ENCODE assay signal across 14 cellular contexts in genomic region chr7:2510130-2510776, GRCh38. TPM values are rescaled to one million over a fixed set of nuclear protein-coding genes. Genes with fewer than 3 reads are reported as not detected.
DNase-seq lines count a peak whose midpoint lies in the region; ATAC-seq and TF ChIP-seq lines count a peak whose summit lies in the region.
"Had no signal": no experiment of that assay in that cellular context is flagged by ENCODE, and none has a peak within 500 bp of the region (broad histone marks: within the 10 kb centered on the region; RNA-seq: fewer than 3 reads in every experiment).

No MANE protein-coding gene starts in this region.

- no peak overlapping the region for H3K4ac ChIP-seq in mesenchymal stem cell (ENCODE audit: low read depth in 1 of 2, low read length in 2 of 2)

- no peaks in the 10 kb centered on the region for H3K36me3 Mint-ChIP-seq in stimulated activated naive CD8-positive, alpha-beta T cell treated with anti-CD3 and anti-CD28 coated beads, Interleukin-15, Interleukin-2, amounts not matched to agents 100 ng/mL and 50 ng/mL, for 24 hours (ENCODE audit: low read depth)
- no peaks in the 10 kb centered on the region for H3K36me3 Mint-ChIP-seq in activated CD8-positive, alpha-beta T cell treated with anti-CD3 and anti-CD28 coated beads for 36 hours (ENCODE audit: low read depth)

- WGBS in mesenchymal stem cell = 94% methylated on average over 13 of the region's 13 CpGs

- H2BK15ac ChIP-seq in mesenchymal stem cell (ENCODE audit: low read depth, poor library complexity, severe bottlenecking) = no peak overlapping the region

- H2BK12ac ChIP-seq in mesenchymal stem cell (ENCODE audit: low read length in 2 of 2) = no peak overlapping the region

- H3K18ac ChIP-seq in mesenchymal stem cell (ENCODE audit: low read depth in 1 of 2, low read length in 2 of 2) = no peak overlapping the region

- no peak overlapping the region for H3K4me3 ChIP-seq in mesenchymal stem cell (ENCODE audit: insufficient read depth in 1 of 2, low read depth in 1 of 2, low read length in 2 of 2)
- no peak overlapping the region for H3K4me3 ChIP-seq in vagina

- ATAC-seq in stimulated activated naive CD8-positive, alpha-beta T cell treated with anti-CD3 and anti-CD28 coated beads, Interleukin-15, Interleukin-2, amounts not matched to agents 100 U/mL and 50 U/mL, for 24 hours = no peak
- no peak for ATAC-seq in activated CD8-positive, alpha-beta T cell treated with anti-CD3 and anti-CD28 coated beads for 36 hours
- ATAC-seq in HG02588 (IDR thresholded peaks at IDR 0.05; ENCODE audit: unreplicated experiment) = no peak

- TF ChIP-seq CTCF in activated CD8-positive, alpha-beta T cell treated with anti-CD3 and anti-CD28 coated beads for 36 hours (IDR thresholded peaks at IDR 0.05) = no peak
- TF ChIP-seq CTCF in vagina (IDR thresholded peaks at IDR 0.05) = no peak

- H3K27me3 ChIP-seq in mesenchymal stem cell (ENCODE audit: control insufficient read depth in 1 of 2, insufficient read depth in 1 of 2, low read length in 2 of 2) (peaks cover 0 to 29% of the 10 kb centered on the region in 2 experiments), vagina (no peaks in the 10 kb centered on the region)

- no peaks in the 10 kb centered on the region for H3K27me3 Mint-ChIP-seq in stimulated activated naive CD8-positive, alpha-beta T cell treated with anti-CD3 and anti-CD28 coated beads, Interleukin-15, Interleukin-2, amounts not matched to agents 100 ng/mL and 50 ng/mL, for 24 hours
- H3K27me3 Mint-ChIP-seq in activated CD8-positive, alpha-beta T cell treated with anti-CD3 and anti-CD28 coated beads for 36 hours = no peaks in the 10 kb centered on the region

- CTCF ChIA-PET in activated CD8-positive, alpha-beta T cell treated with anti-CD3 and anti-CD28 coated beads for 36 hours (lab: Charles Lee) = interaction anchor here (1.2 to 2.2 kb wide), 4 partner anchors 18 to 200 kb away, joined by 3 to 5 read pairs (median 3); no protein-coding TSS in a partner anchor

- TF ChIP-seq POLR2A in vagina (IDR thresholded peaks at IDR 0.05) = no peak

- H3K9me3 Mint-ChIP-seq in stimulated activated naive CD8-positive, alpha-beta T cell treated with anti-CD3 and anti-CD28 coated beads, Interleukin-15, Interleukin-2, amounts not matched to agents 100 ng/mL and 50 ng/mL, for 24 hours = no peaks in the 10 kb centered on the region
- H3K9me3 Mint-ChIP-seq in activated CD8-positive, alpha-beta T cell treated with anti-CD3 and anti-CD28 coated beads for 36 hours = no peaks in the 10 kb centered on the region

- no peak overlapping the region for H3K23ac ChIP-seq in mesenchymal stem cell (ENCODE audit: low read length in 2 of 2)

- H3K4me1 ChIP-seq in mesenchymal stem cell (ENCODE audit: control insufficient read depth, insufficient read depth, low read depth, low read length) (peaks cover 62% of the 10 kb centered on the region), vagina (peaks cover 52% of the 10 kb centered on the region)

- peak overlapping the region; percentile 10 for H3K4me3 Mint-ChIP-seq in stimulated activated naive CD8-positive, alpha-beta T cell treated with anti-CD3 and anti-CD28 coated beads, Interleukin-15, Interleukin-2, amounts not matched to agents 100 ng/mL and 50 ng/mL, for 24 hours
- H3K4me3 Mint-ChIP-seq in activated CD8-positive, alpha-beta T cell treated with anti-CD3 and anti-CD28 coated beads for 36 hours = peak overlapping the region; percentile 65

- H3K27ac ChIP-seq in mesenchymal stem cell (ENCODE audit: low read length, poor library complexity, severe bottlenecking) (no peak overlapping the region), vagina (peak overlapping the region; percentile 44)

- H3K9me3 ChIP-seq in mesenchymal stem cell (ENCODE audit: control insufficient read depth, low read length) = no peaks in the 10 kb centered on the region
- H3K9me3 ChIP-seq in vagina = no peaks in the 10 kb centered on the region

- no peak overlapping the region for H3K9ac ChIP-seq in mesenchymal stem cell (ENCODE audit: low read length)

- H3K4me2 ChIP-seq in mesenchymal stem cell (ENCODE audit: low read length, poor library complexity, severe bottlenecking) = no peak overlapping the region

- H3K36me3 ChIP-seq in mesenchymal stem cell (ENCODE audit: control insufficient read depth in 1 of 2, insufficient read depth in 2 of 2, low read depth in 1 of 2, low read length in 2 of 2) = no peaks in the 10 kb centered on the region
- H3K36me3 ChIP-seq in vagina = no peaks in the 10 kb centered on the region

- H2AFZ ChIP-seq in mesenchymal stem cell (ENCODE audit: low read depth, low read length) = no peak overlapping the region

- H4K8ac ChIP-seq in mesenchymal stem cell (ENCODE audit: low read length) = no peak overlapping the region

- H3K4me1 Mint-ChIP-seq in stimulated activated naive CD8-positive, alpha-beta T cell treated with anti-CD3 and anti-CD28 coated beads, Interleukin-15, Interleukin-2, amounts not matched to agents 100 ng/mL and 50 ng/mL, for 24 hours (ENCODE audit: low read depth) = peaks cover 63% of the 10 kb centered on the region
- peaks cover 53% of the 10 kb centered on the region for H3K4me1 Mint-ChIP-seq in activated CD8-positive, alpha-beta T cell treated with anti-CD3 and anti-CD28 coated beads for 36 hours (ENCODE audit: low read depth)

- H2BK5ac ChIP-seq in mesenchymal stem cell (ENCODE audit: low read depth, low read length, poor library complexity, severe bottlenecking) = no peak overlapping the region

- H3K79me1 ChIP-seq in mesenchymal stem cell (replicated peaks; ENCODE audit: low read length, poor library complexity, severe bottlenecking) = no peaks in the 10 kb centered on the region

- peak overlapping the region; percentile 83 for H3K27ac Mint-ChIP-seq in stimulated activated naive CD8-positive, alpha-beta T cell treated with anti-CD3 and anti-CD28 coated beads, Interleukin-15, Interleukin-2, amounts not matched to agents 100 ng/mL and 50 ng/mL, for 24 hours
- peak overlapping the region; percentile 93 for H3K27ac Mint-ChIP-seq in activated CD8-positive, alpha-beta T cell treated with anti-CD3 and anti-CD28 coated beads for 36 hours

- intact Hi-C loops in activated CD8-positive, alpha-beta T cell treated with anti-CD3 and anti-CD28 coated beads for 36 hours (cut with micrococcal nuclease) = no loop called here
- intact Hi-C loops in vagina (cut with DNase I) (no loop called here), posterior cingulate gyrus (cut with DNase I) (no loop called here)

- POLR2A ChIA-PET in activated CD8-positive, alpha-beta T cell treated with anti-CD3 and anti-CD28 coated beads for 36 hours (lab: Charles Lee) = interaction anchor here (0.8 to 6.2 kb wide), 6 partner anchors 12 to 209 kb away, joined by 3 to 60 read pairs (median 10); partner anchors contain the start of gene LFNG

- no peak overlapping the region for H3K14ac ChIP-seq in mesenchymal stem cell (ENCODE audit: low read length in 2 of 2)

- H2AK5ac ChIP-seq in mesenchymal stem cell (ENCODE audit: low read length, severe bottlenecking) = peak overlapping the region; percentile 56

- no peak overlapping the region for H2BK120ac ChIP-seq in mesenchymal stem cell (ENCODE audit: low read depth, low read length)

- no peak overlapping the region for H4K91ac ChIP-seq in mesenchymal stem cell (ENCODE audit: low read length)

- no peak for DNase-seq in stimulated activated naive CD8-positive, alpha-beta T cell treated with anti-CD3 and anti-CD28 coated beads, Interleukin-15, Interleukin-2, amounts not matched to agents 100 U/mL and 50 U/mL, for 24 hours
- DNase-seq in activated CD8-positive, alpha-beta T cell treated with anti-CD3 and anti-CD28 coated beads for 36 hours = no peak
- DNase-seq in mesenchymal stem cell (no peak), vagina (ENCODE audit: extremely low spot score in 2 of 2) (no peak), NCI-H748 (lab: John Stamatoyannopoulos, UW; ENCODE audit: unreplicated experiment) (no peak), posterior cingulate gyrus (no peak)
- DNase-seq: anterior cingulate cortex, MM.1S, NCI-H2081 treated with DMSO at 0.1 percent for 48 hours had no signal

RNA-seq across cellular contexts. Expression of gene LFNG, which starts 9.3 kb away (rescaled TPM):
- 10 to 100 TPM; 50.6 TPM for total RNA-seq in activated CD8-positive, alpha-beta T cell treated with anti-CD3 and anti-CD28 coated beads for 36 hours
- polyA plus RNA-seq in mesenchymal stem cell (2013, experiment 1 of 2) = 0.22 TPM
- polyA plus RNA-seq in mesenchymal stem cell (2013, experiment 2 of 2) = 0.21 TPM
- total RNA-seq in vagina = 36.8 TPM

RNA-seq across cellular contexts. Expression of gene GRIFIN, which starts 34.1 kb away (rescaled TPM):
- not detected for total RNA-seq in activated CD8-positive, alpha-beta T cell treated with anti-CD3 and anti-CD28 coated beads for 36 hours
- polyA plus RNA-seq in mesenchymal stem cell (2013, experiment 1 of 2) = not detected
- not detected for polyA plus RNA-seq in mesenchymal stem cell (2013, experiment 2 of 2)
- not detected for total RNA-seq in vagina
- total RNA-seq: dermis blood vessel endothelial cell, mononuclear cell, renal cortical epithelial cell had no signal

RNA-seq across cellular contexts. Expression of gene BRAT1, which starts 45.1 kb away (rescaled TPM):
- 10 to 100 TPM; 30.9 to 32.6 TPM for total RNA-seq in activated CD8-positive, alpha-beta T cell treated with anti-CD3 and anti-CD28 coated beads for 36 hours
- 10.5 TPM for polyA plus RNA-seq in mesenchymal stem cell (2013, experiment 1 of 2)
- polyA plus RNA-seq in mesenchymal stem cell (2013, experiment 2 of 2) = 10.6 TPM
- 66.0 TPM for total RNA-seq in vagina

RNA-seq across cellular contexts. Expression of gene IQCE, which starts 48.5 kb away (rescaled TPM):
- 1 to 10 TPM; 4.0 to 4.3 TPM for total RNA-seq in activated CD8-positive, alpha-beta T cell treated with anti-CD3 and anti-CD28 coated beads for 36 hours
- polyA plus RNA-seq in mesenchymal stem cell (2013, experiment 1 of 2) = 10.2 TPM
- 10.0 TPM for polyA plus RNA-seq in mesenchymal stem cell (2013, experiment 2 of 2)
- 5.2 TPM for total RNA-seq in vagina
